8 cellular contexts compared by ENCODE assay signal in genomic region chr14:100306506-100307214, GRCh38. TPM values are rescaled to one million over a fixed set of nuclear protein-coding genes. Genes with fewer than 3 reads are reported as not detected.
DNase-seq lines count a peak whose midpoint lies in the region; ATAC-seq, FAIRE-seq and TF ChIP-seq lines count a peak whose summit lies in the region.

No MANE protein-coding gene starts in this region.

- peak; percentile 74 for FAIRE-seq in GM19239 (lab: Jason Lieb, UNC)

- no peak for TF ChIP-seq RAD21 in liver (IDR thresholded peaks at IDR 0.05)

- H3K36me3 Mint-ChIP-seq in dendritic cell treated with granulocyte-macrophage colony-stimulating factor and Interleukin-4, amounts not matched to agents 40 ng/mL and 50 ng/mL, for 4 days (ENCODE audit: low read depth) = peaks cover 18% of the 10 kb centered on the region

- H3K4me3 ChIP-seq in BE2C (ENCODE audit: low read depth, low read length) = peak overlapping the region; percentile 85
- peak overlapping the region; percentile 43 to 88 (median 82) for H3K4me3 ChIP-seq in liver (ENCODE audit: low read depth in 1 of 3, low read length in 3 of 3)

- peak overlapping the region; percentile 86 for H3K4me3 Mint-ChIP-seq in dendritic cell treated with granulocyte-macrophage colony-stimulating factor and Interleukin-4, amounts not matched to agents 40 ng/mL and 50 ng/mL, for 4 days

- intact Hi-C loops in dendritic cell treated with granulocyte-macrophage colony-stimulating factor and Interleukin-4, amounts not matched to agents 40 ng/mL and 50 ng/mL, for 4 days (cut with micrococcal nuclease) = loop anchor here (5.0 kb wide), 1 partner anchor 36 kb away; no protein-coding TSS in a partner anchor

- H3K27ac Mint-ChIP-seq in dendritic cell treated with granulocyte-macrophage colony-stimulating factor and Interleukin-4, amounts not matched to agents 40 ng/mL and 50 ng/mL, for 4 days = peak overlapping the region; percentile 92

- peaks cover 3% of the 10 kb centered on the region for H3K27me3 Mint-ChIP-seq in dendritic cell treated with granulocyte-macrophage colony-stimulating factor and Interleukin-4, amounts not matched to agents 40 ng/mL and 50 ng/mL, for 4 days

- TF ChIP-seq CTCF in BE2C (IDR thresholded peaks at IDR 0.05; ENCODE audit: low read depth, low read length) = no peak
- TF ChIP-seq CTCF in liver (IDR thresholded peaks at IDR 0.05; ENCODE audit: low read depth, low read length, missing input control) = no peak

- H3K4me1 ChIP-seq in BE2C (no peaks in the 10 kb centered on the region), liver (ENCODE audit: control insufficient read depth in 4 of 4, insufficient read depth in 4 of 4, low read length in 3 of 4) (peaks cover 7 to 40% (median 30%) of the 10 kb centered on the region in 4 donors)

- H3K9me3 Mint-ChIP-seq in dendritic cell treated with granulocyte-macrophage colony-stimulating factor and Interleukin-4, amounts not matched to agents 40 ng/mL and 50 ng/mL, for 4 days = no peaks in the 10 kb centered on the region

- H3K9ac ChIP-seq in liver (ENCODE audit: low read depth in 1 of 2, low read length in 2 of 2) = peak overlapping the region; percentile 7 to 66

- peak; percentile 55 for ATAC-seq in HG03378 (IDR thresholded peaks at IDR 0.05; ENCODE audit: unreplicated experiment)

- no peaks in the 10 kb centered on the region; the same call in 1 of the 2 replicates for H3K36me3 ChIP-seq in BE2C
- H3K36me3 ChIP-seq in liver (ENCODE audit: control insufficient read depth in 4 of 4, insufficient read depth in 3 of 4, low read depth in 1 of 4, low read length in 3 of 4) = no peaks in the 10 kb centered on the region

- H3K4me1 Mint-ChIP-seq in dendritic cell treated with granulocyte-macrophage colony-stimulating factor and Interleukin-4, amounts not matched to agents 40 ng/mL and 50 ng/mL, for 4 days (ENCODE audit: low read depth) = peaks cover 72% of the 10 kb centered on the region

- H3K27ac ChIP-seq in liver (ENCODE audit: low read depth in 1 of 2, low read length in 2 of 2) = peak overlapping the region; percentile 81 to 82

- H3K27me3 ChIP-seq in BE2C (peaks cover 8% of the 10 kb centered on the region), liver (ENCODE audit: control insufficient read depth in 4 of 4, insufficient read depth in 4 of 4, low read length in 3 of 4) (no peaks in the 10 kb centered on the region)

- DNase-seq in BE2C = peak; percentile 95
- DNase-seq in GM19239 (ENCODE audit: insufficient read length, low spot score) = peak; percentile 96
- DNase-seq in NCI-H524 (lab: John Stamatoyannopoulos, UW) = peak; percentile 93 to 96
- peak; percentile 60 for DNase-seq in activated CD4-positive, alpha-beta T cell treated with anti-CD3 and anti-CD28 coated beads, Interleukin-2, amount 50 U/mL, for 1 hour
- peak; percentile 52 for DNase-seq in stimulated activated CD4-positive, alpha-beta T cell treated with anti-CD3 and anti-CD28 coated beads, Interleukin-2, amount 100 ng/mL, for 4 hours (ENCODE audit: low read depth)

- H3K9me3 ChIP-seq in BE2C (no peaks in the 10 kb centered on the region), liver (ENCODE audit: control insufficient read depth in 4 of 4, low read length in 3 of 4) (no peaks in the 10 kb centered on the region)

- WGBS in liver = 1% methylated on average over 97 of the region's 97 CpGs

TF ChIP-seq in liver, 16 proteins besides CTCF, POLR2A, EP300 and RAD21:
- TF ChIP-seq TAF1 (conservative IDR thresholded peaks at IDR 0.05) (no peak), FOXA2 (IDR thresholded peaks at IDR 0.05) (no peak), EGR1 (IDR thresholded peaks at IDR 0.05; ENCODE audit: low read depth in 2 of 2) (no peak), HNF4A (conservative IDR thresholded peaks at IDR 0.05) (peak in 1 of 2 donors; percentile 35), ZBTB33 (IDR thresholded peaks at IDR 0.05) (no peak), HNF4G (IDR thresholded peaks at IDR 0.05) (no peak), RXRA (IDR thresholded peaks at IDR 0.05) (no peak), MAX (IDR thresholded peaks at IDR 0.05) (no peak), YY1 (IDR thresholded peaks at IDR 0.05) (peak; percentile 11), SP1 (IDR thresholded peaks at IDR 0.05) (no peak)

RNA-seq across cellular contexts. Expression of gene SLC25A29, which starts 0.4 kb away (rescaled TPM):
- 62.2 TPM for polyA plus RNA-seq in BE2C (2012; ENCODE audit: insufficient read depth, insufficient read length, low read depth)
- 10 to 100 TPM in 1 of 2 donors, 1 to 10 TPM in 1; 4.4 to 13.9 TPM for total RNA-seq in liver
- 10 to 100 TPM in 1 of 2 donors, 1 to 10 TPM in 1; 2.4 to 13.4 TPM for polyA plus RNA-seq in liver

RNA-seq across cellular contexts. Expression of gene SLC25A47, which starts 16.5 kb away (rescaled TPM):
- not detected for polyA plus RNA-seq in BE2C (2012; ENCODE audit: insufficient read depth, insufficient read length, low read depth)
- 100 to 1,000 TPM in 1 of 2 donors, 10 to 100 TPM in 1; 23.7 to 454 TPM for total RNA-seq in liver
- polyA plus RNA-seq in liver = 100 to 1,000 TPM; 128 to 469 TPM

Comparison
In these comparisons a context has a peak if more than half of its experiments do, and no peak if none do; other contexts are left out.
1. Peak in every context shown above with its lines: DNase-seq, ATAC-seq, H3K4me3 ChIP-seq and H3K27ac ChIP-seq.